Comparison of ENCODE assay signal across 8 cellular contexts in the genomic region with DNA sequence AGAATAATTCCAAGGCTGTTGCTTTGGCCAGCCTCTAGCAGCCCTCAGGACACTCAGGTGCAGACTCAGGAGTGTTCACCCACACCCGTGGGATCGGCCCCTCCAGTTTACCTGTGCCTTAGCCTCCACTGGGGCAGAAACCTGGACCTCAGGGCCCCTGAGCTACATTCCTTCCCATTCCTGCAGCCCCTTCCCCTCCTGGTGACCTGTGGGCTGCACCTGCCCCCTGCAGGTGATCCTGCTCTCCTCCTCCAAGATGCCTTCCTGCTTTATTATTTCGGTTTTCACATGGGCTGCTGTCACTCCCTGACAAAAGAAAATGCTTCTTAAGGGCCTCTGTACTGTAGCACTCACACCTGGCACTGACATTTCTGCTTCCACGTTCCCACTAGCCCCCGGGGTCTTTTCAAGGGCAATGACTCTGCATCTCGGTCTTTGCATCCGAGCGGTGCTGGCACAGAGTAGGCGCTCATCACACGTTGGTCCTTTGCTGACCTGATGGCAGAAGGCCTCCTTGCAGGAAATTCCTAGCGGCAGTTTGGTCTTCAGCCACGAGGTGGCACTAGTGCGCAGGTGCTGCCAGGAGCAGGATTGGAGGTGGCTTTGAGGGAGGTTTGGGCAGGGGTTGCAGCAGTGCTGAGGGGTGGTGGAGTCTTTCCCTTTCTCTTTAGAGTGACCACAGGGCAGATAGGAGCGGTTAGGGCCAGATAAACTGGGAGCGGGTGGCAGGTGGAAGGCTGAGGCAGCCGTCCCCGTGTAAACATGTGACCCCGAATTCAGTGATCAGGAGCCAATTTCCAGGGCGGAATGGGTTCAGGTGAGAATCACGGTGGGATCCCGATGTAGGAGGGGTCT. TPM values are rescaled to one million over a fixed set of nuclear protein-coding genes. Genes with fewer than 3 reads are reported as not detected.
DNase-seq lines count a peak whose midpoint lies in the region; ATAC-seq and TF ChIP-seq lines count a peak whose summit lies in the region.

No MANE protein-coding gene starts in this region.

- DNase-seq in NCI-H1417 (lab: John Stamatoyannopoulos, UW), result peak; percentile 67 to 93 (median 85)
- DNase-seq in NCI-H1417 treated with DMSO at 0.1 percent for 48 hours (lab: John Stamatoyannopoulos, UW), result no peak
- DNase-seq in NCI-H146 (lab: John Stamatoyannopoulos, UW), result peak; percentile 57
- DNase-seq in T-helper 9 cell, result peak; percentile 67
- peak in 1 of 2 donors; percentile 72 for DNase-seq in ascending aorta (ENCODE audit: low spot score in 2 of 2)
- peak; percentile 90 for DNase-seq in iPS DF 6.9 (ENCODE audit: low read depth, low spot score)
- peak; percentile 59 to 80 for DNase-seq in stimulated activated CD4-positive, alpha-beta T cell treated with anti-CD3 and anti-CD28 coated beads, Interleukin-12 subunit alpha, Interleukin-12 subunit beta, amount 100 ng/mL, for 24 hours (ENCODE audit: low read depth in 2 of 2)

- H3K4me3 ChIP-seq in ascending aorta, result no peak overlapping the region
- no peak overlapping the region for H3K4me3 ChIP-seq in iPS DF 6.9 (ENCODE audit: low read length)

- no peaks in the 10 kb centered on the region for H3K4me1 ChIP-seq in ascending aorta
- H3K4me1 ChIP-seq in iPS DF 6.9 (ENCODE audit: control insufficient read depth, insufficient read depth, low read length), result peaks cover 9% of the 10 kb centered on the region

- TF ChIP-seq CTCF in ascending aorta (IDR thresholded peaks at IDR 0.05), result peak; percentile 39 to 91 (median 86)

- no peak for ATAC-seq in HG03159 (IDR thresholded peaks at IDR 0.05; ENCODE audit: unreplicated experiment)

- H3K9me3 ChIP-seq in ascending aorta (no peaks in the 10 kb centered on the region), iPS DF 6.9 (ENCODE audit: control insufficient read depth, insufficient read depth, low read length) (no peaks in the 10 kb centered on the region)

- no CpG with 5 or more reads among the region's 21 CpGs for WGBS in iPS DF 6.9 (ENCODE audit: insufficient coverage, insufficient read length)

- H3K27me3 ChIP-seq in ascending aorta (no peaks in the 10 kb centered on the region), iPS DF 6.9 (ENCODE audit: control insufficient read depth, insufficient read depth, low read length) (no peaks in the 10 kb centered on the region)

- H3K27ac ChIP-seq in ascending aorta (no peak overlapping the region), iPS DF 6.9 (ENCODE audit: low read length) (no peak overlapping the region)

- H3K36me3 ChIP-seq in ascending aorta, result no peaks in the 10 kb centered on the region
- no peaks in the 10 kb centered on the region for H3K36me3 ChIP-seq in iPS DF 6.9 (ENCODE audit: control insufficient read depth, insufficient read depth, low read length)

- intact Hi-C loops in ascending aorta (cut with DNase I), result no loop called here

RNA-seq across cellular contexts. Expression of a gene that starts 25.3 kb away (rescaled TPM):
- 9.6 TPM for total RNA-seq in ascending aorta
